ENCODE assay signal across 1 cellular context in genomic region chr6:119614138-119614537, GRCh38.
TF ChIP-seq lines count a peak whose summit lies in the region.

No MANE protein-coding gene starts in this region.

TF ChIP-seq in GM23338, 12 proteins besides CTCF, POLR2A, EP300 and RAD21:
- no peak for TF ChIP-seq ZNF462 (CRISPR knock-in tag; IDR thresholded peaks at IDR 0.05)
- no peak for TF ChIP-seq STAT1 (IDR thresholded peaks at IDR 0.05; ENCODE audit: unreplicated experiment)
- no peak for TF ChIP-seq JUNB (IDR thresholded peaks at IDR 0.05; ENCODE audit: unreplicated experiment)
- TF ChIP-seq EZH2phosphoT487 (IDR thresholded peaks at IDR 0.05; ENCODE audit: unreplicated experiment): no peak
- no peak for TF ChIP-seq ZNF331 (CRISPR knock-in tag; IDR thresholded peaks at IDR 0.05; ENCODE audit: low read depth)
- TF ChIP-seq NANOG (IDR thresholded peaks at IDR 0.05; ENCODE audit: borderline replicate concordance): no peak
- no peak for TF ChIP-seq EZH2 (IDR thresholded peaks at IDR 0.05; ENCODE audit: low read depth, unreplicated experiment)
- TF ChIP-seq CREB1 (CRISPR knock-in tag; IDR thresholded peaks at IDR 0.05; ENCODE audit: low read depth): no peak
- TF ChIP-seq REST (IDR thresholded peaks at IDR 0.05; ENCODE audit: unreplicated experiment): no peak
- TF ChIP-seq POLR2AphosphoS5 (IDR thresholded peaks at IDR 0.05; ENCODE audit: low read depth): no peak
- no peak for TF ChIP-seq ETS1 (IDR thresholded peaks at IDR 0.05)
- TF ChIP-seq ZNF114 (CRISPR knock-in tag; IDR thresholded peaks at IDR 0.05): no peak
